ENCODE assay signal across 2 cellular contexts in the genomic region with DNA sequence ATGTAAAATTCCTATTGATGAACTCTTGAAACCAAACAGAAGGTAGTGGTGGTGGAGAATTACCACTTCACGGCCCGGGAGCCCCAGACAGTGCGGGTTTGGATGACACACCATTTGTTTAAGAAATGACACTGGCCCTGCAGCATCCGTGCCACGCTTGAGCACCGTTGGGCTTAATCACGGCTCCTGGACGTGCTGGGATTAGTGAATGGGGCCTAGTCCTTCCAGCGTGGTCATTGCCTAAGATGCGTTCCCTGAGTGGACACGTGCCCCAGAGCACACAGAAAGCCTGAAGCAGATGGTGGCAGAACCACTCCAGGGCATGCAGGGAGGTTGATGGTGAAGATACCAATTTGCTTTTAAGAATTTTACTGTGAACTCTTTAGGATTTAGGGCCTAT.
TF ChIP-seq lines count a peak whose summit lies in the region.

No MANE protein-coding gene starts in this region.

TF ChIP-seq in IMR-90, 13 proteins besides CTCF, POLR2A, EP300 and RAD21:
- TF ChIP-seq ELK1 (IDR thresholded peaks at IDR 0.05; ENCODE audit: borderline replicate concordance, low read depth, low read length) (no peak), MAFK (IDR thresholded peaks at IDR 0.05; ENCODE audit: low read depth, low read length) (no peak), NFE2L2 (IDR thresholded peaks at IDR 0.05; ENCODE audit: low read depth, low read length) (no peak), MXI1 (IDR thresholded peaks at IDR 0.05; ENCODE audit: borderline replicate concordance, low read depth, low read length) (no peak), USF2 (IDR thresholded peaks at IDR 0.05; ENCODE audit: low read depth, low read length) (no peak), MAZ (IDR thresholded peaks at IDR 0.05; ENCODE audit: borderline replicate concordance, low read depth, low read length) (no peak), FOS (IDR thresholded peaks at IDR 0.05; ENCODE audit: low read depth, low read length) (no peak), BHLHE40 (IDR thresholded peaks at IDR 0.05; ENCODE audit: low read depth, low read length) (no peak), RFX5 (IDR thresholded peaks at IDR 0.05; ENCODE audit: low read depth, low read length) (no peak), CEBPB (IDR thresholded peaks at IDR 0.05; ENCODE audit: low read depth, low read length) (no peak), RCOR1 (IDR thresholded peaks at IDR 0.05; ENCODE audit: insufficient replicate concordance, low read length) (no peak), SMC3 (IDR thresholded peaks at IDR 0.05; ENCODE audit: low read depth, low read length) (no peak), CHD1 (IDR thresholded peaks at IDR 0.05; ENCODE audit: low read depth, low read length) (no peak)

TF ChIP-seq in WTC11, 78 proteins besides CTCF, POLR2A, EP300 and RAD21 (continued from another document):
- TF ChIP-seq, protein P1, sequence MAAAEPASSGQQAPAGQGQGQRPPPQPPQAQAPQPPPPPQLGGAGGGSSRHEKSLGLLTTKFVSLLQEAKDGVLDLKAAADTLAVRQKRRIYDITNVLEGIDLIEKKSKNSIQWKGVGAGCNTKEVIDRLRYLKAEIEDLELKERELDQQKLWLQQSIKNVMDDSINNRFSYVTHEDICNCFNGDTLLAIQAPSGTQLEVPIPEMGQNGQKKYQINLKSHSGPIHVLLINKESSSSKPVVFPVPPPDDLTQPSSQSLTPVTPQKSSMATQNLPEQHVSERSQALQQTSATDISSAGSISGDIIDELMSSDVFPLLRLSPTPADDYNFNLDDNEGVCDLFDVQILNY (CRISPR knock-in tag; IDR thresholded peaks at IDR 0.05): no peak
